ENCODE assay signal across 7 cellular contexts in the genomic region with DNA sequence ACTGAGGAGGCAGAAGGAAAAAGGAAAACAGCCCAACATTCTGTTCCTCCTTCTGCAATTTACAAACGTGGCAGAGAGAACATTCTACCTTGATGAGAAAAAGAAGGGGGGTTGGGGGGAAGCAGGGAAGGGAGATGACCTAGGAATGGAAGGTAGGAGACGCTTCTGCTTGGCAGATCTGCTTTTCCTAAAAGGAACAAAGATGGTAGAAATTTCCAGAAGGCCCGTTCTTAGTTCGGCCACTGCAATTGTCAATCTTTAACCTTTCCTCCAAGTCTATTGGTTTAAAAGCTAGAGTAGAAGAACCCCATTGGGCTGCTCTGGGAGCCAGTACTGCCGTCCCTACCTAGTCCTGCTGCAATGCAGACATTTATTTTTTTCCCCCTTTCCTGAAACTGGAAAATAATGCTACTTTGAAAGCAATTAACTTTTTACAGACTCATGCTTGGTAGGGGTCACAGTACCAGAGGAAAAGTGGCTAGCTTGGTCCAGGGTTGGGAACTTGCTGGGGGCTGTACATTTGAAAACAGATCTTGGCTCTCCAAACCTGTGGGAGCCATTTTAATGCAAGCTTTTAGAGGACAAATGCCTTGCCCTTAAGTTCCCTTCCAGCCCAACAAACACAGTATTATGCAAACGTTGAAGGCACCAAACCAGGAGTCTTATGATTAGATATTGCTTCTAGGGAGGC. TPM values are rescaled to one million over a fixed set of nuclear protein-coding genes. Genes with fewer than 3 reads are reported as not detected.
DNase-seq lines count a peak whose midpoint lies in the region; ATAC-seq and TF ChIP-seq lines count a peak whose summit lies in the region.

No MANE protein-coding gene starts in this region.

- peak overlapping the region; percentile 89; the same call in 1 of the 2 replicates for H3K4me2 ChIP-seq in HCT116 (ENCODE audit: low read length)

- TF ChIP-seq EP300 in sigmoid colon (IDR thresholded peaks at IDR 0.05): no peak

- BruUV-seq in HCT116 (replicated peaks; lab: Mats Ljungman, UMichigan): no TSS peak

- TF ChIP-seq RAD21 in HCT116 (IDR thresholded peaks at IDR 0.05; ENCODE audit: low read depth): no peak

- H3K9me3 ChIP-seq in HCT116 (ENCODE audit: control insufficient read depth in 1 of 2, insufficient read depth in 1 of 2, low read depth in 1 of 2, low read length in 2 of 2): no peaks in the 10 kb centered on the region
- no peaks in the 10 kb centered on the region for H3K9me3 ChIP-seq in SK-N-MC (ENCODE audit: low read depth, low read length)
- no peaks in the 10 kb centered on the region for H3K9me3 ChIP-seq in esophagus (ENCODE audit: control insufficient read depth in 2 of 2, insufficient read depth in 1 of 2, low read depth in 1 of 2, low read length in 1 of 2)
- H3K9me3 ChIP-seq in sigmoid colon: no peaks in the 10 kb centered on the region

- no peak for TF ChIP-seq CTCF in HCT116 (IDR thresholded peaks at IDR 0.05 in 2 of 3, conservative IDR thresholded peaks at IDR 0.05 in 1 of 3; ENCODE audit: borderline replicate concordance in 1 of 3, insufficient read depth in 1 of 3, low read depth in 2 of 3, low read length in 2 of 3)
- TF ChIP-seq CTCF in sigmoid colon (IDR thresholded peaks at IDR 0.05): no peak

- H3K9ac ChIP-seq in HCT116 (ENCODE audit: low read length) (no peak overlapping the region), SK-N-MC (ENCODE audit: insufficient read length) (peak overlapping the region; percentile 86)

- H3K9me2 ChIP-seq in HCT116 (ENCODE audit: insufficient read depth): no peaks in the 10 kb centered on the region

- H2AFZ ChIP-seq in HCT116 (ENCODE audit: low read depth, low read length, poor library complexity, severe bottlenecking): no peak overlapping the region

- H3K79me2 ChIP-seq in HCT116 (ENCODE audit: insufficient read depth, low read length): peaks cover 72% of the 10 kb centered on the region

- 59% methylated on average over 6 of the region's 6 CpGs for WGBS in esophagus, 2 donors
- 52 to 55% methylated on average over 6 of the region's 6 CpGs for whole genome bisulfite sequencing in sigmoid colon, 2 donors

- intact Hi-C loops in HCT116 (cut with micrococcal nuclease): no loop called here
- intact Hi-C loops in sigmoid colon (cut with DNase I): loop anchor here (2.0 kb wide), 1 partner anchor 17 kb away; no protein-coding TSS in a partner anchor

- H3K27me3 ChIP-seq in HCT116 (ENCODE audit: insufficient read depth, low read length) (no peaks in the 10 kb centered on the region), esophagus (ENCODE audit: control insufficient read depth in 1 of 2, insufficient read depth in 2 of 2, low read length in 2 of 2) (no peaks in the 10 kb centered on the region), sigmoid colon (no peaks in the 10 kb centered on the region)

- TF ChIP-seq POLR2A in HCT116 (IDR thresholded peaks at IDR 0.05; ENCODE audit: borderline replicate concordance, extremely low read depth, insufficient read depth, insufficient read length) (no peak), sigmoid colon (IDR thresholded peaks at IDR 0.05) (no peak)

- H3K4me3 ChIP-seq in HCT116 (replicated peaks in 1 of 2; ENCODE audit: low read depth in 1 of 2, low read length in 2 of 2): no peak overlapping the region
- peak overlapping the region; percentile 81 for H3K4me3 ChIP-seq in SK-N-MC
- H3K4me3 ChIP-seq in esophagus (ENCODE audit: low read depth in 1 of 2, low read length in 2 of 2): peak overlapping the region in 1 of 2 donors; percentile 47
- H3K4me3 ChIP-seq in sigmoid colon: no peak overlapping the region

- H3K27ac ChIP-seq in HCT116 (ENCODE audit: low read depth, low read length) (no peak overlapping the region), SK-N-MC (peak overlapping the region; percentile 93), esophagus (ENCODE audit: low read depth in 2 of 2, low read length in 1 of 2) (peak overlapping the region; percentile 94 to 98), sigmoid colon (peak overlapping the region; percentile 99 to 100 (median 99))

- RAD21 ChIA-PET in HCT116 (lab: Charles Lee; ENCODE audit: low non-redundant PET in 1 of 2, low total read pairs in 2 of 2, uncharacterized antibody in 2 of 2, unreplicated experiment in 2 of 2): interaction anchor here in 1 of 2 experiments (1.0 kb wide), 1 partner anchor 30 kb away, joined by 3 read pairs; no protein-coding TSS in a partner anchor

- H3K4me1 ChIP-seq in HCT116 (ENCODE audit: control insufficient read depth in 1 of 2, insufficient read depth in 2 of 2, low read length in 2 of 2) (peaks cover 53 to 57% of the 10 kb centered on the region in 2 experiments), esophagus (ENCODE audit: control insufficient read depth in 2 of 2, insufficient read depth in 2 of 2, low read length in 1 of 2) (peaks cover 12 to 19% of the 10 kb centered on the region in 2 donors), sigmoid colon (peaks cover 0 to 100% (median 100%) of the 10 kb centered on the region in 4 donors)

- H3K36me3 ChIP-seq in HCT116 (ENCODE audit: control insufficient read depth in 1 of 2, insufficient read depth in 2 of 2, low read length in 2 of 2): peaks cover 0 to 4% of the 10 kb centered on the region in 2 experiments; a peak in 1 of 4 replicates
- H3K36me3 ChIP-seq in SK-N-MC (ENCODE audit: insufficient read depth, low read length): peaks cover 15% of the 10 kb centered on the region
- H3K36me3 ChIP-seq in esophagus (ENCODE audit: control insufficient read depth in 2 of 2, insufficient read depth in 2 of 2, low read length in 1 of 2): no peaks in the 10 kb centered on the region
- no peaks in the 10 kb centered on the region for H3K36me3 ChIP-seq in sigmoid colon

- POLR2A ChIA-PET in HCT116 (lab: Charles Lee): no interaction called here

- ATAC-seq in HCT116 (no peak), HG02588 (IDR thresholded peaks at IDR 0.05; ENCODE audit: unreplicated experiment) (no peak), GM21717 (IDR thresholded peaks at IDR 0.05; ENCODE audit: unreplicated experiment) (no peak), GM18858 (IDR thresholded peaks at IDR 0.05; ENCODE audit: unreplicated experiment) (no peak)

- H4K20me1 ChIP-seq in HCT116 (ENCODE audit: insufficient read depth): no peaks in the 10 kb centered on the region

- DNase-seq in HCT116 (ENCODE audit: low read depth, low spot score) (no peak), SK-N-MC (ENCODE audit: low read depth, low spot score) (no peak), sigmoid colon (no peak)

- CTCF ChIA-PET in HCT116 (lab: Charles Lee): interaction anchor here (3.1 kb wide), 1 partner anchor 30 kb away, joined by 13 read pairs; no protein-coding TSS in a partner anchor

TF ChIP-seq in HCT116, 20 proteins besides CTCF, POLR2A, EP300 and RAD21:
- TF ChIP-seq JUND (IDR thresholded peaks at IDR 0.05): no peak
- TF ChIP-seq TCF7L2 (IDR thresholded peaks at IDR 0.05; ENCODE audit: borderline replicate concordance, extremely low read depth, insufficient read depth, insufficient read length): no peak
- TF ChIP-seq ZNF274 (IDR thresholded peaks at IDR 0.05; ENCODE audit: low read depth, low read length): no peak
- no peak for TF ChIP-seq ZFX (IDR thresholded peaks at IDR 0.05)
- no peak for TF ChIP-seq EZH2 (IDR thresholded peaks at IDR 0.05)
- no peak for TF ChIP-seq CBX3 (IDR thresholded peaks at IDR 0.05; ENCODE audit: low read depth)
- no peak for TF ChIP-seq CEBPB (IDR thresholded peaks at IDR 0.05; ENCODE audit: low read depth)

RNA-seq across cellular contexts. Expression of a gene that starts 2.7 kb away (rescaled TPM):
- total RNA-seq in HCT116 (2021; ENCODE audit: unreplicated experiment) (29.0 TPM), sigmoid colon (10 to 100 TPM; 24.8 to 46.0 (median 29.3) TPM)
- polyA plus RNA-seq in HCT116 (2012): 16.1 and 18.2 TPM in 2 replicates
- polyA plus RNA-seq in esophagus (10 to 100 TPM in 1 of 2 donors, 1 to 10 TPM in 1; 8.8 to 18.7 TPM), sigmoid colon (10 to 100 TPM in 2 of 3 donors, 1 to 10 TPM in 1; 7.8 to 23.2 (median 11.3) TPM)
